ENCODE assay signal across 8 cellular contexts in the genomic region with DNA sequence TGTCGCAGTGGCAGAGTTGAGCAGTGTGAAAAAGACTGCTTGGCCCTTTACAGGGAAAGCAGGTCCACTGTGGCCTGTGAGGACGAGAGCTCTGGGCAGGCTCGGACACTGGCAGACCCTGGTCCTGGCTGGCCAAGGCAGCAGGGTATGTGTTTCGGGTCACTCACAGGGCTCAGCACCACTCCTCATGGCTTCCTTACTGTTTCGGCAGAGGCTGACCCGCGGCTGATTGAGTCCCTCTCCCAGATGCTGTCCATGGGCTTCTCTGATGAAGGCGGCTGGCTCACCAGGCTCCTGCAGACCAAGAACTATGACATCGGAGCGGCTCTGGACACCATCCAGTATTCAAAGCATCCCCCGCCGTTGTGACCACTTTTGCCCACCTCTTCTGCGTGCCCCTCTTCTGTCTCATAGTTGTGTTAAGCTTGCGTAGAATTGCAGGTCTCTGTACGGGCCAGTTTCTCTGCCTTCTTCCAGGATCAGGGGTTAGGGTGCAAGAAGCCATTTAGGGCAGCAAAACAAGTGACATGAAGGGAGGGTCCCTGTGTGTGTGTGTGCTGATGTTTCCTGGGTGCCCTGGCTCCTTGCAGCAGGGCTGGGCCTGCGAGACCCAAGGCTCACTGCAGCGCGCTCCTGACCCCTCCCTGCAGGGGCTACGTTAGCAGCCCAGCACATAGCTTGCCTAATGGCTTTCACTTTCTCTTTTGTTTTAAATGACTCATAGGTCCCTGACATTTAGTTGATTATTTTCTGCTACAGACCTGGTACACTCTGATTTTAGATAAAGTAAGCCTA. TPM values are rescaled to one million over a fixed set of nuclear protein-coding genes. Genes with fewer than 3 reads are reported as not detected.
DNase-seq lines count a peak whose midpoint lies in the region; TF ChIP-seq lines count a peak whose summit lies in the region.

No MANE protein-coding gene starts in this region.

- TF ChIP-seq CTCF in A673 (conservative IDR thresholded peaks at IDR 0.05; ENCODE audit: low read depth, low read length) (no peak), fibroblast of villous mesenchyme (IDR thresholded peaks at IDR 0.05; ENCODE audit: insufficient read depth, low read depth, low read length) (peak; percentile 10), WERI-Rb-1 (IDR thresholded peaks at IDR 0.05; ENCODE audit: low read depth, low read length) (no peak)

- peak overlapping the region; percentile 89 for H3K27ac Mint-ChIP-seq in activated CD4-positive, alpha-beta T cell treated with anti-CD3 and anti-CD28 coated beads, Interleukin-2, amount 10 ng/mL, durations not matched to agents 7 days and 5 days

- H3K27me3 ChIP-seq in A673 (replicated peaks; ENCODE audit: insufficient read depth, low read depth, low read length, poor library complexity) (no peaks in the 10 kb centered on the region), WERI-Rb-1 (ENCODE audit: insufficient read depth, low read depth, severe bottlenecking) (no peaks in the 10 kb centered on the region)

- no peaks in the 10 kb centered on the region for H3K27me3 Mint-ChIP-seq in activated CD4-positive, alpha-beta T cell treated with anti-CD3 and anti-CD28 coated beads, Interleukin-2, amount 10 ng/mL, durations not matched to agents 7 days and 5 days

- H3K4me1 ChIP-seq in A673 (ENCODE audit: insufficient read depth, low read length, poor library complexity, severe bottlenecking) = no peaks in the 10 kb centered on the region

- peaks cover 44% of the 10 kb centered on the region for H3K36me3 ChIP-seq in A673 (ENCODE audit: insufficient read depth, low read length, poor library complexity, severe bottlenecking)
- peaks cover 18% of the 10 kb centered on the region for H3K36me3 ChIP-seq in WERI-Rb-1

- H3K4me3 Mint-ChIP-seq in activated CD4-positive, alpha-beta T cell treated with anti-CD3 and anti-CD28 coated beads, Interleukin-2, amount 10 ng/mL, durations not matched to agents 7 days and 5 days = peak overlapping the region; percentile 26

- BruUV-seq in A673 (replicated peaks; lab: Mats Ljungman, UMichigan) = TSS peak; percentile 47

- POLR2A ChIA-PET in A673 (lab: Charles Lee; ENCODE audit: low non-redundant PET) = no interaction called here
- POLR2A ChIA-PET in activated CD4-positive, alpha-beta T cell treated with anti-CD3 and anti-CD28 coated beads, Interleukin-2, amount 10 ng/mL, durations not matched to agents 7 days and 5 days (lab: Charles Lee) = interaction anchor here (1.5 kb wide), 1 partner anchor 16 kb away, joined by 5 read pairs; a partner anchor contains a TSS

- CTCF ChIA-PET in A673 (lab: Charles Lee) = interaction anchor here (0.6 kb wide), 1 partner anchor 225 kb away, joined by 4 read pairs; no protein-coding TSS in a partner anchor
- CTCF ChIA-PET in activated CD4-positive, alpha-beta T cell treated with anti-CD3 and anti-CD28 coated beads, Interleukin-2, amount 10 ng/mL, durations not matched to agents 7 days and 5 days (lab: Charles Lee) = interaction anchor here (0.8 to 1.5 kb wide), 3 partner anchors 23 to 73 kb away, joined by 3 to 4 read pairs (median 4); no protein-coding TSS in a partner anchor

- H3K9me3 Mint-ChIP-seq in activated CD4-positive, alpha-beta T cell treated with anti-CD3 and anti-CD28 coated beads, Interleukin-2, amount 10 ng/mL, durations not matched to agents 7 days and 5 days = peaks cover 2% of the 10 kb centered on the region

- DNase-seq in A673 (ENCODE audit: low spot score) = no peak
- DNase-seq in H4 (ENCODE audit: low spot score) = peak; percentile 73
- DNase-seq in activated CD4-positive, alpha-beta T cell treated with anti-CD3 and anti-CD28 coated beads, Interleukin-2, amount 10 ng/mL, durations not matched to agents 7 days and 5 days = peak; percentile 72
- DNase-seq in fibroblast of villous mesenchyme (ENCODE audit: low read depth) = peak; percentile 69
- DNase-seq in stimulated activated CD4-positive, alpha-beta T cell treated with anti-CD3 and anti-CD28 coated beads, Interleukin-4, amount 100 ng/mL, for 1 hour = peak; percentile 68
- DNase-seq in HT-29 (ENCODE audit: low spot score) = no peak
- no peak for DNase-seq in COR-L47 (lab: John Stamatoyannopoulos, UW)
- no peak for DNase-seq in WERI-Rb-1

- peaks cover 41% of the 10 kb centered on the region for H3K36me3 Mint-ChIP-seq in activated CD4-positive, alpha-beta T cell treated with anti-CD3 and anti-CD28 coated beads, Interleukin-2, amount 10 ng/mL, durations not matched to agents 7 days and 5 days (ENCODE audit: low read depth)

- intact Hi-C loops in A673 (cut with micrococcal nuclease; ENCODE audit: unreplicated experiment) = no loop called here

- H3K9me3 ChIP-seq in A673 (ENCODE audit: low read depth, low read length, poor library complexity, severe bottlenecking) = no peaks in the 10 kb centered on the region
- H3K9me3 ChIP-seq in WERI-Rb-1 (ENCODE audit: severe bottlenecking) = no peaks in the 10 kb centered on the region

- no peak overlapping the region for H3K27ac ChIP-seq in A673 (ENCODE audit: low read depth, low read length, poor library complexity, severe bottlenecking)
- no peak overlapping the region for H3K27ac ChIP-seq in WERI-Rb-1

- H3K4me3 ChIP-seq in A673 (ENCODE audit: low read depth, low read length, poor library complexity, severe bottlenecking) = no peak overlapping the region
- no peak overlapping the region for H3K4me3 ChIP-seq in fibroblast of villous mesenchyme (ENCODE audit: low read depth, low read length)
- H3K4me3 ChIP-seq in WERI-Rb-1 (ENCODE audit: low read depth, low read length) = no peak overlapping the region

- peaks cover 19% of the 10 kb centered on the region for H3K4me1 Mint-ChIP-seq in activated CD4-positive, alpha-beta T cell treated with anti-CD3 and anti-CD28 coated beads, Interleukin-2, amount 10 ng/mL, durations not matched to agents 7 days and 5 days

RNA-seq across cellular contexts. Expression of a gene that starts 15.7 kb away (rescaled TPM):
- total RNA-seq in A673 (2021) (84.1 and 105 TPM in 2 replicates), fibroblast of villous mesenchyme (752 and 892 TPM in 2 replicates)
- total RNA-seq in H4 (2014; rRNA removed; shearing (Covaris generic)) = 993 and 1,115 TPM in 2 replicates
- 10 to 100 TPM; 79.6 to 93.0 TPM for total RNA-seq in activated CD4-positive, alpha-beta T cell treated with anti-CD3 and anti-CD28 coated beads, Interleukin-2, amount 10 ng/mL, durations not matched to agents 7 days and 5 days
- total RNA-seq in HT-29 (2014; rRNA removed; shearing (Covaris generic)) = 1,334 and 1,661 TPM in 2 replicates

RNA-seq across cellular contexts. Expression of a gene that starts 22.2 kb away (rescaled TPM):
- total RNA-seq in A673 (2021) = 29.9 and 31.3 TPM in 2 replicates
- 3.8 and 16.8 TPM in 2 replicates for total RNA-seq in H4 (2014; rRNA removed; shearing (Covaris generic))
- total RNA-seq in activated CD4-positive, alpha-beta T cell treated with anti-CD3 and anti-CD28 coated beads, Interleukin-2, amount 10 ng/mL, durations not matched to agents 7 days and 5 days = 10 to 100 TPM; 11.7 to 16.8 TPM
- total RNA-seq in fibroblast of villous mesenchyme = 9.0 and 13.0 TPM in 2 replicates
- 21.1 and 24.7 TPM in 2 replicates for total RNA-seq in HT-29 (2014; rRNA removed; shearing (Covaris generic))

RNA-seq across cellular contexts. Expression of a gene that starts 29.8 kb away (rescaled TPM):
- total RNA-seq in A673 (2021) = 59.5 and 63.9 TPM in 2 replicates
- 160 and 216 TPM in 2 replicates for total RNA-seq in H4 (2014; rRNA removed; shearing (Covaris generic))
- total RNA-seq in activated CD4-positive, alpha-beta T cell treated with anti-CD3 and anti-CD28 coated beads, Interleukin-2, amount 10 ng/mL, durations not matched to agents 7 days and 5 days = 10 to 100 TPM; 86.2 to 87.7 TPM
- 83.8 and 102 TPM in 2 replicates for total RNA-seq in fibroblast of villous mesenchyme
- 576 and 633 TPM in 2 replicates for total RNA-seq in HT-29 (2014; rRNA removed; shearing (Covaris generic))

RNA-seq across cellular contexts. Expression of a gene that starts 42.6 kb away (rescaled TPM):
- total RNA-seq in A673 (2021) = 0.58 and 1.5 TPM in 2 replicates
- not detected in 2 replicates for total RNA-seq in H4 (2014; rRNA removed; shearing (Covaris generic))
- 1 to 10 TPM; 1.4 to 2.5 TPM for total RNA-seq in activated CD4-positive, alpha-beta T cell treated with anti-CD3 and anti-CD28 coated beads, Interleukin-2, amount 10 ng/mL, durations not matched to agents 7 days and 5 days
- 0.43 TPM in 1 of 2 replicates, not detected in the other for total RNA-seq in fibroblast of villous mesenchyme
- total RNA-seq in HT-29 (2014; rRNA removed; shearing (Covaris generic)) = not detected in 2 replicates

Comparison
In these comparisons a context has a peak if more than half of its experiments do, and no peak if none do; other contexts are left out.
1. DNase-seq: peak in H4 (single experiment), activated CD4-positive, alpha-beta T cell treated with anti-CD3 and anti-CD28 coated beads, Interleukin-2, amount 10 ng/mL, durations not matched to agents 7 days and 5 days (single experiment), fibroblast of villous mesenchyme (single experiment) and stimulated activated CD4-positive, alpha-beta T cell treated with anti-CD3 and anti-CD28 coated beads, Interleukin-4, amount 100 ng/mL, for 1 hour (single experiment); none in A673 (single experiment), HT-29 (single experiment), COR-L47 (single experiment) and WERI-Rb-1 (single experiment).